8 cellular contexts compared by ENCODE assay signal in the genomic region with DNA sequence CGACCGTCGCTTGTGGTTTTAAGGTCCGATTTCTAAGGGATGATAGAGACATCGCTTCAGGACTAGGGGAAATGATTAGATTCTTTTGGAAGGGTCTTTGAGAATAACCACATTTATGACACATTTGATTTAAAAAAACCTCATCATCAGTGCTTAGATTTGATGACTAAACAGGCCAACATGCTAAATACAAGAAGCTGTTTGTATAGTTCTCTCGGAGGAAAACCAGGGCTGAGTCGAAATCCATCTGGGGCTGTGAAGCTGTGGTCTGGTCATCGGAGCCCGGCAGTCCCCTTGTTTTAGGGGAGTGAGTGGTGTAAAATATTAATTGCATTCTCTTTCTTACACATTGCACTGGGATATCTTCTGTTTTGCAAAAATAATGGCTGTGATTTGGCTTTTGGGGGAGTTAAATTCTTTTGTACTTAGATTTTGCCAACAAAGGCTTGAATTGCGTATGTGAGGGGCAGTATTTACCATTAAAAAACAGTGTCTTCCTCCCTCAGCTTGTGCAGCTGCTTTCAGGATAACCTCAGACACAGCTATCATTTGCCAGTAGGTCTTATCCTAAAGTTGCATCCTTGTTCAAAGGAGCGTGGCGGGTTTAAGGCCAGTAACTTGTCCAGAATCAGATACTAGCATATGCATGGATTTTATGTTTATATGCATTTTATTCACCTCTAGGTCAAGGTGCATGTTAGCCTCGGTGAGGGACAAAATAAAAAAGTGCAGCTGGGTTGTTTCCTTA. TPM values are rescaled to one million over a fixed set of nuclear protein-coding genes. Genes with fewer than 3 reads are reported as not detected.
DNase-seq lines count a peak whose midpoint lies in the region; ATAC-seq, FAIRE-seq and TF ChIP-seq lines count a peak whose summit lies in the region.

No MANE protein-coding gene starts in this region.

- POLR2A ChIA-PET in activated B cell treated with CpG ODN at 0.5 μM for 24 hours (lab: Charles Lee): interaction anchor here (0.7 to 9.8 kb wide), 11 partner anchors 9 to 128 kb away, joined by 3 to 143 read pairs (median 10); partner anchors contain the start of gene RTRAF

- no peak for TF ChIP-seq CTCF in DOHH2 (IDR thresholded peaks at IDR 0.05; ENCODE audit: low read depth, low read length, poor library complexity, severe bottlenecking)
- TF ChIP-seq CTCF in HFFc6 (IDR thresholded peaks at IDR 0.05): no peak
- no peak for TF ChIP-seq CTCF in activated B cell treated with CpG ODN at 0.5 μM for 24 hours (IDR thresholded peaks at IDR 0.05)
- no peak for TF ChIP-seq CTCF in left ventricle myocardium inferior (IDR thresholded peaks at IDR 0.05; ENCODE audit: borderline replicate concordance)

- H3K79me2 ChIP-seq in DOHH2 (ENCODE audit: control insufficient read depth, low read length): peaks cover 8% of the 10 kb centered on the region; the same call in 1 of the 2 replicates

- H3K36me3 ChIP-seq in DOHH2 (ENCODE audit: control insufficient read depth, low read length) (no peaks in the 10 kb centered on the region), left ventricle myocardium inferior (no peaks in the 10 kb centered on the region), small intestine (ENCODE audit: control insufficient read depth in 2 of 2, insufficient read depth in 2 of 2, low read length in 2 of 2) (no peaks in the 10 kb centered on the region)

- H3K4me3 Mint-ChIP-seq in HFFc6 (peak overlapping the region; percentile 87), activated B cell treated with CpG ODN at 0.5 μM for 24 hours (peak overlapping the region; percentile 95)

- H4K20me1 ChIP-seq in DOHH2 (ENCODE audit: control insufficient read depth, insufficient read depth, low read depth, low read length): no peaks in the 10 kb centered on the region

- 5 to 16% (median 10%) methylated on average over 13 of the region's 13 CpGs for WGBS in small intestine, 3 donors

- DNase-seq in HFFc6 (peak; percentile 16), activated B cell treated with CpG ODN at 0.5 μM for 24 hours (no peak), left ventricle myocardium inferior (no peak), small intestine (no peak)
- DNase-seq in central memory CD4-positive, alpha-beta T cell: no peak

- H3K27me3 ChIP-seq in DOHH2 (ENCODE audit: control insufficient read depth, low read length) (no peaks in the 10 kb centered on the region; the same call in 1 of the 2 replicates), left ventricle myocardium inferior (ENCODE audit: low read depth) (peaks cover 44% of the 10 kb centered on the region), small intestine (ENCODE audit: control insufficient read depth in 2 of 2, insufficient read depth in 2 of 2, low read length in 2 of 2) (no peaks in the 10 kb centered on the region)

- H3K9me3 Mint-ChIP-seq in HFFc6: no peaks in the 10 kb centered on the region; the same call in 1 of the 2 replicates
- H3K9me3 Mint-ChIP-seq in activated B cell treated with CpG ODN at 0.5 μM for 24 hours: peaks cover 2% of the 10 kb centered on the region

- peaks cover 47% of the 10 kb centered on the region for H3K4me1 Mint-ChIP-seq in HFFc6 (ENCODE audit: low read depth)
- H3K4me1 Mint-ChIP-seq in activated B cell treated with CpG ODN at 0.5 μM for 24 hours: peaks cover 70% of the 10 kb centered on the region

- no peaks in the 10 kb centered on the region for H3K9me2 ChIP-seq in DOHH2 (replicated peaks; ENCODE audit: control insufficient read depth, low read length)

- CTCF ChIA-PET in activated B cell treated with CpG ODN at 0.5 μM for 24 hours (lab: Charles Lee): interaction anchor here (0.6 to 3.1 kb wide), 10 partner anchors 10 to 117 kb away, joined by 3 to 11 read pairs (median 4); no protein-coding TSS in a partner anchor

- no peaks in the 10 kb centered on the region for H3K36me3 Mint-ChIP-seq in HFFc6 (ENCODE audit: low read depth)
- H3K36me3 Mint-ChIP-seq in activated B cell treated with CpG ODN at 0.5 μM for 24 hours (ENCODE audit: low read depth): peaks cover 19% of the 10 kb centered on the region

- peak; percentile 15 for ATAC-seq in activated B cell treated with CpG ODN at 0.5 μM for 24 hours (ENCODE audit: low read depth)
- ATAC-seq in HG02973 (IDR thresholded peaks at IDR 0.05; ENCODE audit: unreplicated experiment): no peak
- ATAC-seq in GM21717 (IDR thresholded peaks at IDR 0.05; ENCODE audit: unreplicated experiment): no peak

- H3K27ac ChIP-seq in DOHH2 (ENCODE audit: low read depth, low read length) (0 out of 2 replicates have a peak overlapping the region, but pooled peaks have one; percentile 10), left ventricle myocardium inferior (replicated peaks) (peak overlapping the region; percentile 65), small intestine (ENCODE audit: low read depth in 1 of 2, low read length in 1 of 2) (peak overlapping the region; percentile 65 to 66)

- H3K27me3 Mint-ChIP-seq in HFFc6 (ENCODE audit: insufficient read depth) (no peaks in the 10 kb centered on the region; the same call in none of the 2 replicates), activated B cell treated with CpG ODN at 0.5 μM for 24 hours (no peaks in the 10 kb centered on the region)

- intact Hi-C loops in activated B cell treated with CpG ODN at 0.5 μM for 24 hours (cut with micrococcal nuclease) (loop anchor here (1.0 to 10.0 kb wide), 8 partner anchors 12 to 1996 kb away; no protein-coding TSS in a partner anchor), left ventricle myocardium inferior (cut with micrococcal nuclease) (no loop called here)

- H3K4me1 ChIP-seq in DOHH2 (ENCODE audit: control insufficient read depth, low read length) (peaks cover 41% of the 10 kb centered on the region), left ventricle myocardium inferior (peaks cover 17% of the 10 kb centered on the region), small intestine (ENCODE audit: control insufficient read depth in 2 of 2, insufficient read depth in 1 of 2, low read depth in 1 of 2, low read length in 1 of 2) (peaks cover 0 to 4% of the 10 kb centered on the region in 2 donors)

- H3K4me3 ChIP-seq in DOHH2 (ENCODE audit: low read length) (peak overlapping the region; percentile 78), left ventricle myocardium inferior (peak overlapping the region; percentile 69), small intestine (ENCODE audit: low read depth in 1 of 2, low read length in 2 of 2) (peak overlapping the region; percentile 21 to 49)

- H3F3A ChIP-seq in DOHH2 (ENCODE audit: control insufficient read depth, insufficient read depth): peaks cover 5% of the 10 kb centered on the region; the same call in 1 of the 2 replicates

- peak overlapping the region; percentile 86 for H3K4me2 ChIP-seq in DOHH2 (ENCODE audit: low read length)

- peak overlapping the region; percentile 79 for H3K27ac Mint-ChIP-seq in HFFc6
- peak overlapping the region; percentile 88 for H3K27ac Mint-ChIP-seq in activated B cell treated with CpG ODN at 0.5 μM for 24 hours

- no peak for FAIRE-seq in small intestine (lab: Jason Lieb, UNC)

- H3K9me3 ChIP-seq in DOHH2 (ENCODE audit: control insufficient read depth, insufficient read depth, low read length): no peaks in the 10 kb centered on the region
- no peaks in the 10 kb centered on the region for H3K9me3 ChIP-seq in left ventricle myocardium inferior (replicated peaks)
- H3K9me3 ChIP-seq in small intestine (ENCODE audit: control insufficient read depth, low read depth): no peaks in the 10 kb centered on the region

RNA-seq across cellular contexts. Expression of gene GNG2, which starts 0.6 kb away (rescaled TPM):
- 1 to 10 TPM; 2.4 to 6.0 (median 2.8) TPM for total RNA-seq in HFFc6 (2021; fragmentation: NEBNext Ultra II Directional; extraction: Animal tissue kit (Norgen Biotek cat#: 25700))
- total RNA-seq in activated B cell treated with CpG ODN at 0.5 μM for 24 hours: 68.7 and 70.0 TPM in 2 replicates
- 6.7 TPM for total RNA-seq in left ventricle myocardium inferior
- polyA plus RNA-seq in small intestine: 10 to 100 TPM in 2 of 3 donors, 1 to 10 TPM in 1; 2.9 to 13.5 (median 11.2) TPM

Comparison
In these comparisons a context has a peak if more than half of its experiments do, and no peak if none do; other contexts are left out.
1. H3K27ac ChIP-seq: peak in every context shown above with its lines; median percentile 66 in small intestine; 65 in left ventricle myocardium inferior; 10 in DOHH2.